Comparison of ENCODE assay signal across 9 cellular contexts in the genomic region with DNA sequence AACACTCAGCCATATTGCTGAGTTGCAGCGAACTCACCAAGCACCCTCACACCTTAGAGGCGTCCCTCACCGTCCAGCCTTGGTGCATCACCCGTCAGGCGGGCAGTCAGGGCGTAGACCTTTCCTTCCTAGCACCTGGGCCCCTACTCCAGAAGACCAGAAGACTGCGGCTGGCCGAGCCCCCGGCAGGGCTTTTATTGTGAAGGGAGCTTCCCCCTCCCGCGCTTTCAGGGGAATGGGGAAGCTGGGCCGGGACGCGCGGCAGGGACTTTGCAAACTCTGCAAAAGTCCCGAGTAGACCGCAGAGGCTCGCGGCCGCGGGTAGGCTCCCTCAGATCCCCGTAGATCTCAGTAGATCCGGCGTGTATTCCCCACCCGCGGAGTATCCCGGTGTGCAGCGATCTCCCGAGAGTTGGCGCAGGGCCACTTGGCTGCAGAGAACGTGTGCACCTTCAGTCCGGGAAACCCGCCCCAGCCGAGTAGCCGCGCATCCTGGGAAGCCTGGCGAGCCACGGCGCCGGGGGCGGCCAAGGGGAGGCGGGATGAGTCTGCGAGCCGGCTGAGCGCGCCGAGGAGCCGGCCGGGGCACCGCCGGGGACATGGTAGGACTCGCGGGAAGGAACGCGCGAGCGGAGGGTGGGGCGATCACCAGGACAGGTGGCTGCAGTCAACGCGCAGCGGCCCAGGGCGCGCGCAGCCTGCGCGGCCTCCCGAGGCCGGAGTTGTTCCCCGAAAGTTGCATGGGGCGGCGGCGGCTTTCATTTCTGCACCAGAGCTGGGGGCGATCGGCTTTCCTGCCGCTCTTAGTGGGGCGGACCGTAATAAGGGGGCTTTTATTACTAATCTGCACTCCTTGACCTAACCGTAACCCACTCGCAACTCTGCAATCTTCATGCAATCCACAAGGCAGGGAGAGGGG. TPM values are rescaled to one million over a fixed set of nuclear protein-coding genes. Genes with fewer than 3 reads are reported as not detected.
DNase-seq lines count a peak whose midpoint lies in the region; ATAC-seq and TF ChIP-seq lines count a peak whose summit lies in the region.
"Had no signal": no experiment of that assay in that cellular context is flagged by ENCODE, and none has a peak within 500 bp of the region (broad histone marks: within the 10 kb centered on the region; RNA-seq: fewer than 3 reads in every experiment).

A gene (plus strand): TSS at position 268 of the 919 bp plus-strand sequence. CDS start 332 bp downstream, at position 600.

- peaks cover 5% of the 10 kb centered on the region for H3K9me3 ChIP-seq in iPS-18c (ENCODE audit: control insufficient read depth, insufficient read depth, low read length)
- H3K9me3 ChIP-seq in sigmoid colon: peaks cover 0 to 3% (median 0%) of the 10 kb centered on the region in 4 donors

- H3K36me3 Mint-ChIP-seq in activated naive CD8-positive, alpha-beta T cell treated with anti-CD3 and anti-CD28 coated beads, Interleukin-2, amount 50 U/mL, for 24 hours (ENCODE audit: low read depth): peaks cover 10% of the 10 kb centered on the region

- no peak for TF ChIP-seq CTCF in sigmoid colon (IDR thresholded peaks at IDR 0.05)

- intact Hi-C loops in sigmoid colon (cut with DNase I): loop anchor here (5.0 kb wide), 1 partner anchor 128 kb away; a partner anchor contains a TSS

- no peaks in the 10 kb centered on the region for H3K36me3 ChIP-seq in sigmoid colon

- H3K4me3 ChIP-seq in iPS-18c (ENCODE audit: insufficient read depth, low read depth, low read length) (peak within 1 kb of the TSS; percentile 84), sigmoid colon (peak within 1 kb of the TSS; percentile 45 to 89 (median 64))

- H3K4me3 Mint-ChIP-seq in activated naive CD8-positive, alpha-beta T cell treated with anti-CD3 and anti-CD28 coated beads, Interleukin-2, amount 50 U/mL, for 24 hours: peak within 1 kb of the TSS; percentile 68

- TF ChIP-seq POLR2A in sigmoid colon (IDR thresholded peaks at IDR 0.05): no peak

- H3K27ac Mint-ChIP-seq in activated naive CD8-positive, alpha-beta T cell treated with anti-CD3 and anti-CD28 coated beads, Interleukin-2, amount 50 U/mL, for 24 hours: no peak within 1 kb of the TSS

- no peak for TF ChIP-seq EP300 in sigmoid colon (IDR thresholded peaks at IDR 0.05)

- H3K4me1 Mint-ChIP-seq in activated naive CD8-positive, alpha-beta T cell treated with anti-CD3 and anti-CD28 coated beads, Interleukin-2, amount 50 U/mL, for 24 hours: no peaks in the 10 kb centered on the region

- peak; percentile 74 for ATAC-seq in activated naive CD8-positive, alpha-beta T cell treated with anti-CD3 and anti-CD28 coated beads, Interleukin-2, amount 50 U/mL, for 24 hours

- no peaks in the 10 kb centered on the region for H3K27me3 ChIP-seq in sigmoid colon

- peaks cover 35% of the 10 kb centered on the region for H3K27me3 Mint-ChIP-seq in activated naive CD8-positive, alpha-beta T cell treated with anti-CD3 and anti-CD28 coated beads, Interleukin-2, amount 50 U/mL, for 24 hours

- DNase-seq in ELF-1 (ENCODE audit: low read depth, low spot score) (peak; percentile 80), NCI-H1105 treated with DMSO at 0.1 percent for 48 hours (lab: John Stamatoyannopoulos, UW) (peak; percentile 15), sigmoid colon (peak; percentile 85), NCI-H2196 (lab: John Stamatoyannopoulos, UW; ENCODE audit: unreplicated experiment) (no peak), NCI-H187 treated with DMSO at 0.1 percent for 48 hours (lab: John Stamatoyannopoulos, UW) (no peak), SHP77 (lab: John Stamatoyannopoulos, UW) (no peak)
- peak; percentile 24 for DNase-seq in activated naive CD8-positive, alpha-beta T cell treated with anti-CD3 and anti-CD28 coated beads, Interleukin-2, amount 50 U/mL, for 24 hours

- peak within 1 kb of the TSS; percentile 64 to 79 (median 75) for H3K27ac ChIP-seq in sigmoid colon

- peaks cover 16% of the 10 kb centered on the region for H3K9me3 Mint-ChIP-seq in activated naive CD8-positive, alpha-beta T cell treated with anti-CD3 and anti-CD28 coated beads, Interleukin-2, amount 50 U/mL, for 24 hours

- peaks cover 0 to 26% (median 19%) of the 10 kb centered on the region in 4 donors for H3K4me1 ChIP-seq in sigmoid colon

- WGBS in sigmoid colon, 2 donors: 2% methylated on average over 79 of the region's 79 CpGs

RNA-seq across cellular contexts. Expression of the gene that starts here (rescaled TPM):
- 10 to 100 TPM in 3 of 4 donors, 1 to 10 TPM in 1; 8.1 to 32.7 (median 18.1) TPM for total RNA-seq in sigmoid colon
- 1 to 10 TPM in 2 of 3 donors, under 1 TPM in 1; 0.92 to 1.8 (median 1.2) TPM for polyA plus RNA-seq in sigmoid colon
- total RNA-seq: SK-MEL-5 had no signal

Comparison
In these comparisons a context has a peak if more than half of its experiments do, and no peak if none do; other contexts are left out.
1. DNase-seq: peak in ELF-1 (single experiment), NCI-H1105 treated with DMSO at 0.1 percent for 48 hours (single experiment), activated naive CD8-positive, alpha-beta T cell treated with anti-CD3 and anti-CD28 coated beads, Interleukin-2, amount 50 U/mL, for 24 hours (single experiment) and sigmoid colon (single experiment); none in NCI-H2196 (single experiment), NCI-H187 treated with DMSO at 0.1 percent for 48 hours (single experiment) and SHP77 (0 of 2).